Comparison of ENCODE assay signal across 15 cellular contexts in genomic region chr1:242847390-242847993, GRCh38.
DNase-seq lines count a peak whose midpoint lies in the region; ATAC-seq and TF ChIP-seq lines count a peak whose summit lies in the region.
"Had no signal": no experiment of that assay in that cellular context is flagged by ENCODE, and none has a peak within 500 bp of the region (broad histone marks: within the 10 kb centered on the region; RNA-seq: fewer than 3 reads in every experiment).

No MANE protein-coding gene starts in this region.

- intact Hi-C loops in right cardiac atrium (cut with DNase I) (no loop called here), Right ventricle myocardium inferior (cut with DNase I) (loop anchor here (10.0 kb wide), 1 partner anchor 477 kb away; no protein-coding TSS in a partner anchor)

- H2AFZ ChIP-seq in GM23338: no peak overlapping the region

- peaks cover 6% of the 10 kb centered on the region; the same call in 1 of the 3 replicates for H3K9me3 Mint-ChIP-seq in GM23338

- H3K4me3 Mint-ChIP-seq in GM23338: no peak overlapping the region
- H3K4me3 Mint-ChIP-seq: activated CD8-positive, alpha-beta T cell treated with anti-CD3 and anti-CD28 coated beads for 36 hours had no signal

- no peak overlapping the region for H3K4me2 ChIP-seq in GM23338
- H3K4me2 ChIP-seq: KMS-11 had no signal

- no peaks in the 10 kb centered on the region for H3K36me3 Mint-ChIP-seq in GM23338 (ENCODE audit: low read depth)

- H3K4me3 ChIP-seq in GM23338: no peak overlapping the region
- H3K4me3 ChIP-seq in H7 (ENCODE audit: insufficient read depth, low read depth, low read length): no peak overlapping the region
- H3K4me3 ChIP-seq in right cardiac atrium (ENCODE audit: low read length): no peak overlapping the region
- H3K4me3 ChIP-seq: thyroid gland had no signal

- WGBS in right cardiac atrium: 29% methylated on average over 3 of the region's 3 CpGs

- ATAC-seq in GM23338 (no peak), right cardiac atrium (no peak), Right ventricle myocardium inferior (no peak)
- ATAC-seq: activated CD8-positive, alpha-beta T cell treated with anti-CD3 and anti-CD28 coated beads for 36 hours had no signal

- H3K4me1 Mint-ChIP-seq in GM23338: no peaks in the 10 kb centered on the region

- no peaks in the 10 kb centered on the region for H4K20me1 ChIP-seq in GM23338 (replicated peaks; ENCODE audit: insufficient read depth)

- no peaks in the 10 kb centered on the region for H3K27me3 ChIP-seq in GM23338 (ENCODE audit: insufficient read depth)
- no peaks in the 10 kb centered on the region for H3K27me3 ChIP-seq in H7 (ENCODE audit: control insufficient read depth, insufficient read depth, low read length)
- H3K27me3 ChIP-seq in right cardiac atrium (ENCODE audit: control insufficient read depth, insufficient read depth): no peaks in the 10 kb centered on the region
- H3K27me3 ChIP-seq: thyroid gland had no signal

- H3K27ac Mint-ChIP-seq in GM23338: no peak overlapping the region
- H3K27ac Mint-ChIP-seq: activated CD8-positive, alpha-beta T cell treated with anti-CD3 and anti-CD28 coated beads for 36 hours had no signal

- H3K9me3 ChIP-seq in right cardiac atrium (ENCODE audit: control insufficient read depth, low read length): peaks cover 2% of the 10 kb centered on the region
- H3K9me3 ChIP-seq: thyroid gland had no signal

- TF ChIP-seq CTCF in GM23338 (conservative IDR thresholded peaks at IDR 0.05; ENCODE audit: low read depth in 2 of 2): no peak

- H3F3A ChIP-seq in GM23338 (replicated peaks; ENCODE audit: low read depth): no peaks in the 10 kb centered on the region

- H3K27ac ChIP-seq in GM23338 (ENCODE audit: low read depth) (no peak overlapping the region), right cardiac atrium (ENCODE audit: low read length) (no peak overlapping the region)
- H3K27ac ChIP-seq: KMS-11, thyroid gland had no signal

- no peaks in the 10 kb centered on the region for H3K9me2 ChIP-seq in GM23338 (ENCODE audit: insufficient read depth)

- no peaks in the 10 kb centered on the region for H3K27me3 Mint-ChIP-seq in GM23338 (ENCODE audit: insufficient read depth, low read depth, poor library complexity)
- H3K27me3 Mint-ChIP-seq: activated CD8-positive, alpha-beta T cell treated with anti-CD3 and anti-CD28 coated beads for 36 hours had no signal

- H3K4me1 ChIP-seq in GM23338 (ENCODE audit: insufficient read depth) (no peaks in the 10 kb centered on the region), right cardiac atrium (ENCODE audit: control insufficient read depth, insufficient read depth, low read length) (no peaks in the 10 kb centered on the region)
- H3K4me1 ChIP-seq: thyroid gland had no signal

- H3K36me3 ChIP-seq in GM23338 (ENCODE audit: insufficient read depth): no peaks in the 10 kb centered on the region
- H3K36me3 ChIP-seq in H7 (replicated peaks; ENCODE audit: control insufficient read depth, insufficient read depth, low read length): no peaks in the 10 kb centered on the region
- H3K36me3 ChIP-seq: thyroid gland had no signal

- DNase-seq in GM23338 (ENCODE audit: low spot score) (peak; percentile 63), M059J (ENCODE audit: low read depth) (peak; percentile 7), amniotic epithelial cell (ENCODE audit: low read depth) (peak; percentile 9), lung microvascular endothelial cell (ENCODE audit: low read depth in 2 of 2) (peak; percentile 12 to 28), C1 segment of cervical spinal cord (lab: John Stamatoyannopoulos, UW) (no peak), H7 (no peak), right cardiac atrium (no peak), Right ventricle myocardium inferior (ENCODE audit: missing footprints) (no peak)
- DNase-seq: activated CD8-positive, alpha-beta T cell treated with anti-CD3 and anti-CD28 coated beads for 36 hours; activated effector memory CD4-positive, alpha-beta T cell treated with anti-CD3 and anti-CD28 coated beads, Interleukin-2, amount 50 U/mL, for 16 hours; hypothalamus; NCI-H2171 treated with DMSO at 0.1 percent for 48 hours; T-helper 9 cell; thyroid gland had no signal

- no peaks in the 10 kb centered on the region for H3K79me2 ChIP-seq in GM23338 (replicated peaks; ENCODE audit: insufficient read depth)

TF ChIP-seq in GM23338, 12 proteins besides CTCF, POLR2A, EP300 and RAD21:
- peak; percentile 78 for TF ChIP-seq REST (IDR thresholded peaks at IDR 0.05; ENCODE audit: unreplicated experiment)
- TF ChIP-seq ZNF114 (CRISPR knock-in tag; IDR thresholded peaks at IDR 0.05): no peak
TF ChIP-seq in GM23338: peak in this region for 1.

Comparison
In these comparisons a context has a peak if more than half of its experiments do, and no peak if none do; other contexts are left out.
1. DNase-seq: peak in GM23338 (single experiment), M059J (single experiment), amniotic epithelial cell (single experiment) and lung microvascular endothelial cell (2 of 2); none in C1 segment of cervical spinal cord (0 of 14), H7 (single experiment), right cardiac atrium (0 of 3) and Right ventricle myocardium inferior (single experiment).